In the genomic region with DNA sequence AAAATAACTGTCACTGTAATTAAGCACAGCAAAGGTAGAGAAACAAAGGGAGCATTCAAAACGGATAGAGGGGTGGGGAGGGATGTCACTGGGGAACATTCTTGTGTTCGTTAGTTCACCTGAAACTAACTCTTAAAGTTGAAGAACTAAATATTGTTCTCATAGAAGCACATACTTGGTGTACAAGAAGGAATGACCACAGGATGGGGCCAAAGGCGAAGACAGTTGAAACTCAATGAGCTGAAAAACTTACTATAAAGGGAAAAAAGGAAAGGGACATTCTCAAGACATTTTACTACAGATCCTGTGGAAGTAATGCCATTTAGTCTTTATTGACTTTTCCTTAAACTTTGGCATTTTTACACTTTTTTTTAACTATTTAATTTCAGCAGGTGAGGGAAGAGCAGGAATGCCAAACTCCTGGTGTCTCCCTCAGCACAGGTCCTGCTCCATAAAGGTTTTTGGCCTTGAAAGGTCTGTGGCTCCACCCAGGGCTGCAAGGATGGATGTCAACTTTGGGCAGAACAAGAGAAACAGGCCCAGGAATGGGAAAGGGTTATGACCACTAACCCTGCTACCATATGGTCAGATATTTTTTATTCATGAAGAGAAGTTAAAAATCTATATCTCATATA, we compare ENCODE assay signal across 8 cellular contexts.
DNase-seq lines count a peak whose midpoint lies in the region; ATAC-seq and TF ChIP-seq lines count a peak whose summit lies in the region.

No MANE protein-coding gene starts in this region.

- no peaks in the 10 kb centered on the region for H3K9me3 ChIP-seq in adrenal gland (replicated peaks in 1 of 3)

- H3K4me3 ChIP-seq in adrenal gland (no peak overlapping the region), kidney epithelial cell (ENCODE audit: low read depth, low read length) (no peak overlapping the region)

- 23 to 42% (median 35%) methylated on average over 3 of the region's 3 CpGs for WGBS in adrenal gland, 4 donors

- no peaks in the 10 kb centered on the region for H3K27me3 ChIP-seq in adrenal gland
- no peaks in the 10 kb centered on the region for H3K27me3 ChIP-seq in kidney epithelial cell (ENCODE audit: control insufficient read depth, insufficient read depth, low read length)

- TF ChIP-seq POLR2A in adrenal gland (IDR thresholded peaks at IDR 0.05) = no peak

- intact Hi-C loops in adrenal gland (cut with DNase I) = no loop called here

- peak; percentile 66 for DNase-seq in AG20443 (ENCODE audit: low spot score)
- peak; percentile 19 for DNase-seq in HS-5 (ENCODE audit: low read depth)
- peak in 5 of 7 donors; percentile 18 to 47 (median 27) for DNase-seq in adrenal gland
- DNase-seq in kidney epithelial cell (ENCODE audit: low read depth) = peak; percentile 29
- no peak for DNase-seq in stimulated activated CD4-positive, alpha-beta T cell treated with anti-CD3 and anti-CD28 coated beads, Interleukin-2, amount 100 ng/mL, for 48 hours
- DNase-seq in NCI-H2107 treated with DMSO at 0.1 percent for 48 hours (lab: John Stamatoyannopoulos, UW; ENCODE audit: unreplicated experiment) = no peak
- DNase-seq in middle frontal gyrus (ENCODE audit: extremely low spot score, low spot score) = no peak

- H3K27ac ChIP-seq in adrenal gland = no peak overlapping the region

- peak; percentile 79 for ATAC-seq in GM18867 (IDR thresholded peaks at IDR 0.05; ENCODE audit: unreplicated experiment)

- H3K36me3 ChIP-seq in adrenal gland (replicated peaks in 1 of 2) (no peaks in the 10 kb centered on the region), kidney epithelial cell (ENCODE audit: control insufficient read depth, insufficient read depth, low read length) (no peaks in the 10 kb centered on the region)

- no peaks in the 10 kb centered on the region for H3K4me1 ChIP-seq in adrenal gland (replicated peaks in 1 of 2)

- TF ChIP-seq CTCF in adrenal gland (IDR thresholded peaks at IDR 0.05) (peak; percentile 25 to 43 (median 35)), kidney epithelial cell (IDR thresholded peaks at IDR 0.05; ENCODE audit: insufficient read depth, low read length, poor library complexity, severe bottlenecking) (peak; percentile 62)

Comparison
In these comparisons a context has a peak if more than half of its experiments do, and no peak if none do; other contexts are left out.
1. DNase-seq: peak in AG20443 (single experiment), HS-5 (single experiment), adrenal gland (5 of 7) and kidney epithelial cell (single experiment); none in stimulated activated CD4-positive, alpha-beta T cell treated with anti-CD3 and anti-CD28 coated beads, Interleukin-2, amount 100 ng/mL, for 48 hours (0 of 2), NCI-H2107 treated with DMSO at 0.1 percent for 48 hours (single experiment) and middle frontal gyrus (single experiment).